8 cellular contexts compared by ENCODE assay signal in genomic region chr15:41334293-41335120, GRCh38. TPM values are rescaled to one million over a fixed set of nuclear protein-coding genes. Genes with fewer than 3 reads are reported as not detected.
DNase-seq lines count a peak whose midpoint lies in the region; ATAC-seq and TF ChIP-seq lines count a peak whose summit lies in the region.

No MANE protein-coding gene starts in this region.

- H3K4me1 Mint-ChIP-seq in activated CD4-positive, alpha-beta T cell treated with anti-CD3 and anti-CD28 coated beads, Interleukin-2, amount 10 ng/mL, durations not matched to agents 7 days and 5 days, result peaks cover 44% of the 10 kb centered on the region
- H3K4me1 Mint-ChIP-seq in effector memory CD8-positive, alpha-beta T cell (ENCODE audit: low read depth in 2 of 2), result peaks cover 22 to 35% of the 10 kb centered on the region in 2 donors
- peaks cover 15 to 32% of the 10 kb centered on the region in 2 donors for H3K4me1 Mint-ChIP-seq in stimulated activated naive B cell treated with anti-CD40 and anti-IgM and Interleukin-4, amounts not matched to agents 10 μg/mL and 1 μg/mL and 100 μg/mL, for 72 hours

- TF ChIP-seq CTCF in Panc1 (IDR thresholded peaks at IDR 0.05) (no peak), GM20000 (IDR thresholded peaks at IDR 0.05; ENCODE audit: extremely low read depth, missing control alignments) (no peak)

- peaks cover 44% of the 10 kb centered on the region for H3K36me3 Mint-ChIP-seq in activated CD4-positive, alpha-beta T cell treated with anti-CD3 and anti-CD28 coated beads, Interleukin-2, amount 10 ng/mL, durations not matched to agents 7 days and 5 days (ENCODE audit: low read depth)
- peaks cover 10% of the 10 kb centered on the region for H3K36me3 Mint-ChIP-seq in effector memory CD8-positive, alpha-beta T cell (ENCODE audit: insufficient read depth)
- no peaks in the 10 kb centered on the region for H3K36me3 Mint-ChIP-seq in stimulated activated naive B cell treated with anti-CD40 and anti-IgM and Interleukin-4, amounts not matched to agents 10 μg/mL and 1 μg/mL and 100 μg/mL, for 72 hours

- no peaks in the 10 kb centered on the region for H3K9me3 Mint-ChIP-seq in activated CD4-positive, alpha-beta T cell treated with anti-CD3 and anti-CD28 coated beads, Interleukin-2, amount 10 ng/mL, durations not matched to agents 7 days and 5 days
- H3K9me3 Mint-ChIP-seq in effector memory CD8-positive, alpha-beta T cell, result no peaks in the 10 kb centered on the region
- H3K9me3 Mint-ChIP-seq in stimulated activated naive B cell treated with anti-CD40 and anti-IgM and Interleukin-4, amounts not matched to agents 10 μg/mL and 1 μg/mL and 100 μg/mL, for 72 hours, result no peaks in the 10 kb centered on the region

- BruUV-seq in Panc1 (replicated peaks; lab: Mats Ljungman, UMichigan), result no TSS peak

- in situ Hi-C loops in Panc1 (cut with HindIII; ENCODE audit: low pct_unique_long_range_greater_than_20kb, low sequenced_read_pairs), result no loop called here

- no peak for DNase-seq in activated CD4-positive, alpha-beta T cell treated with anti-CD3 and anti-CD28 coated beads, Interleukin-2, amount 10 ng/mL, durations not matched to agents 7 days and 5 days
- no peak for DNase-seq in activated CD4-positive, alpha-beta T cell treated with anti-CD3 and anti-CD28 coated beads for 1 hour
- DNase-seq in Panc1 (ENCODE audit: low read depth, low spot score), result no peak
- DNase-seq in effector memory CD8-positive, alpha-beta T cell, result no peak
- no peak for DNase-seq in stimulated activated naive B cell treated with anti-CD40 and anti-IgM and Interleukin-4, amounts not matched to agents 10 μg/mL and 1 μg/mL and 100 μg/mL, for 72 hours
- no peak for DNase-seq in GM20000 (ENCODE audit: low spot score)
- DNase-seq in SW480 (ENCODE audit: low spot score), result no peak
- no peak for DNase-seq in posterior cingulate gyrus

- H3K4me3 Mint-ChIP-seq in activated CD4-positive, alpha-beta T cell treated with anti-CD3 and anti-CD28 coated beads, Interleukin-2, amount 10 ng/mL, durations not matched to agents 7 days and 5 days, result peak overlapping the region; percentile 92
- H3K4me3 Mint-ChIP-seq in effector memory CD8-positive, alpha-beta T cell, result peak overlapping the region; percentile 95 to 97
- H3K4me3 Mint-ChIP-seq in stimulated activated naive B cell treated with anti-CD40 and anti-IgM and Interleukin-4, amounts not matched to agents 10 μg/mL and 1 μg/mL and 100 μg/mL, for 72 hours, result peak overlapping the region; percentile 63 to 76

- POLR2A ChIA-PET in activated CD4-positive, alpha-beta T cell treated with anti-CD3 and anti-CD28 coated beads, Interleukin-2, amount 10 ng/mL, durations not matched to agents 7 days and 5 days (lab: Charles Lee), result no interaction called here
- POLR2A ChIA-PET in Panc1 (lab: Charles Lee), result interaction anchor here (0.6 kb wide), 1 partner anchor 97 kb away, joined by 10 read pairs; no protein-coding TSS in a partner anchor

- intact Hi-C loops in Panc1 (cut with micrococcal nuclease; ENCODE audit: unreplicated experiment), result no loop called here
- intact Hi-C loops in posterior cingulate gyrus (cut with DNase I), result no loop called here

- ATAC-seq in Panc1, result no peak
- ATAC-seq in effector memory CD8-positive, alpha-beta T cell (replicated peaks), result no peak
- ATAC-seq in stimulated activated naive B cell treated with anti-CD40 and anti-IgM and Interleukin-4, amounts not matched to agents 10 μg/mL and 1 μg/mL and 100 μg/mL, for 72 hours (replicated peaks), result no peak

- no peaks in the 10 kb centered on the region for H3K27me3 ChIP-seq in Panc1 (ENCODE audit: control insufficient read depth, insufficient read depth, low read length)

- CTCF ChIA-PET in activated CD4-positive, alpha-beta T cell treated with anti-CD3 and anti-CD28 coated beads, Interleukin-2, amount 10 ng/mL, durations not matched to agents 7 days and 5 days (lab: Charles Lee), result interaction anchor here (1.4 to 1.5 kb wide), 2 partner anchors 13 to 18 kb away, joined by 3 to 4 read pairs; no protein-coding TSS in a partner anchor
- CTCF ChIA-PET in Panc1 (lab: Charles Lee), result interaction anchor here (0.6 kb wide), 1 partner anchor 105 kb away, joined by 8 read pairs; no protein-coding TSS in a partner anchor

- H3K4me3 ChIP-seq in Panc1 (ENCODE audit: low read depth in 2 of 2, low read length in 2 of 2), result peak overlapping the region; percentile 68 to 88

- H3K4me1 ChIP-seq in Panc1 (ENCODE audit: control insufficient read depth, insufficient read depth, low read length), result peaks cover 12% of the 10 kb centered on the region

- peak overlapping the region; percentile 18 for H3K27ac ChIP-seq in Panc1 (ENCODE audit: low read length)

- H3K9me3 ChIP-seq in Panc1 (ENCODE audit: control insufficient read depth, insufficient read depth, low read depth, low read length), result no peaks in the 10 kb centered on the region

- peaks cover 5% of the 10 kb centered on the region for H3K36me3 ChIP-seq in Panc1 (ENCODE audit: control insufficient read depth, insufficient read depth, low read length)

- peak overlapping the region; percentile 98 for H3K27ac Mint-ChIP-seq in activated CD4-positive, alpha-beta T cell treated with anti-CD3 and anti-CD28 coated beads, Interleukin-2, amount 10 ng/mL, durations not matched to agents 7 days and 5 days
- H3K27ac Mint-ChIP-seq in effector memory CD8-positive, alpha-beta T cell, result peak overlapping the region; percentile 85 to 92
- H3K27ac Mint-ChIP-seq in stimulated activated naive B cell treated with anti-CD40 and anti-IgM and Interleukin-4, amounts not matched to agents 10 μg/mL and 1 μg/mL and 100 μg/mL, for 72 hours, result peak overlapping the region; percentile 56

- no peaks in the 10 kb centered on the region for H3K27me3 Mint-ChIP-seq in activated CD4-positive, alpha-beta T cell treated with anti-CD3 and anti-CD28 coated beads, Interleukin-2, amount 10 ng/mL, durations not matched to agents 7 days and 5 days
- H3K27me3 Mint-ChIP-seq in effector memory CD8-positive, alpha-beta T cell, result no peaks in the 10 kb centered on the region
- no peaks in the 10 kb centered on the region for H3K27me3 Mint-ChIP-seq in stimulated activated naive B cell treated with anti-CD40 and anti-IgM and Interleukin-4, amounts not matched to agents 10 μg/mL and 1 μg/mL and 100 μg/mL, for 72 hours

RNA-seq across cellular contexts. Expression of gene NUSAP1, which starts 1.8 kb away (rescaled TPM):
- 100 to 1,000 TPM; 310 to 336 TPM for total RNA-seq in activated CD4-positive, alpha-beta T cell treated with anti-CD3 and anti-CD28 coated beads, Interleukin-2, amount 10 ng/mL, durations not matched to agents 7 days and 5 days
- total RNA-seq in Panc1 (2021; ENCODE audit: unreplicated experiment), result 127 TPM
- polyA plus RNA-seq in Panc1 (2012; ENCODE audit: insufficient read length), result 36.1 TPM

RNA-seq across cellular contexts. Expression of gene OIP5, which starts 2.1 kb away (rescaled TPM):
- total RNA-seq in activated CD4-positive, alpha-beta T cell treated with anti-CD3 and anti-CD28 coated beads, Interleukin-2, amount 10 ng/mL, durations not matched to agents 7 days and 5 days, result 10 to 100 TPM; 18.9 to 21.9 TPM
- 26.7 TPM for total RNA-seq in Panc1 (2021; ENCODE audit: unreplicated experiment)
- 12.8 TPM for polyA plus RNA-seq in Panc1 (2012; ENCODE audit: insufficient read length)
